30 cellular contexts compared by ENCODE assay signal in genomic region chr13:75645141-75645540, GRCh38.
"Had no signal": no experiment of that assay in that cellular context is flagged by ENCODE, and none has a peak within 500 bp of the region (broad histone marks: within the 10 kb centered on the region; RNA-seq: fewer than 3 reads in every experiment).

No MANE protein-coding gene starts in this region.

- H3K27ac ChIP-seq: brain microvascular endothelial cell, cardiac muscle cell, KMS-11 had no signal

- H3K9me3 Mint-ChIP-seq: activated CD4-positive, alpha-beta T cell treated with anti-CD3 and anti-CD28 coated beads, Interleukin-2, amount 10 ng/mL, durations not matched to agents 24 days and 14 days; activated naive CD4-positive, alpha-beta T cell treated with anti-CD3 and anti-CD28 coated beads, Interleukin-2, amount 50 U/mL, for 72 hours; activated naive CD8-positive, alpha-beta T cell treated with anti-CD3 and anti-CD28 coated beads, Interleukin-2, amount 50 U/mL, for 24 hours; activated T-cell treated with anti-CD3 and anti-CD28 coated beads, Interleukin-2, amount 50 U/mL, for 24 hours; activated T-helper 1 cell treated with anti-CD3 and anti-CD28 coated beads, Interleukin-12 subunit alpha, Interleukin-12 subunit beta, Interleukin-2, Interleukin-4 antibody, amounts not matched to agents 30 ng/mL and 10 ng/mL and 1 ng/mL, durations not matched to agents 14 hours and 24 hours and 36 hours; WTC11 had no signal

- H3K27me3 ChIP-seq: brain microvascular endothelial cell had no signal

- H3K4me3 ChIP-seq: cardiac muscle cell had no signal

- H3K9ac ChIP-seq: KMS-11 had no signal

- DNase-seq: activated CD4-positive, alpha-beta T cell treated with anti-CD3 and anti-CD28 coated beads, Interleukin-2, amount 10 ng/mL, durations not matched to agents 24 days and 14 days; activated CD4-positive, alpha-beta T cell treated with anti-CD3 and anti-CD28 coated beads, Interleukin-2, amount 50 U/mL, for 48 hours; activated CD4-positive, CD25-positive, alpha-beta regulatory T cell treated with anti-CD3 and anti-CD28 coated beads, Interleukin-2, amount 50 U/mL, for 72 hours; activated CD8-positive, alpha-beta memory T cell treated with anti-CD3 and anti-CD28 coated beads, Interleukin-2, amount 10 ng/mL, durations not matched to agents 7 days and 5 days; activated effector memory CD4-positive, alpha-beta T cell treated with Interleukin-2 at 50 U/mL for 16 hours; activated naive CD4-positive, alpha-beta T cell; activated naive CD8-positive, alpha-beta T cell treated with anti-CD3 and anti-CD28 coated beads, Interleukin-2, amount 50 U/mL, for 24 hours; activated T-cell treated with anti-CD3 and anti-CD28 coated beads, Interleukin-2, amount 50 U/mL, for 24 hours; amygdala; brain microvascular endothelial cell; NCI-H1092; NCI-H1417; NCI-H1694; NCI-H2029; NCI-H2107; NCI-H2171 treated with DMSO at 0.1 percent for 48 hours; NCI-H510A treated with DMSO at 0.1 percent for 48 hours; NCI-H69; NK-92 treated with Interleukin-12 subunit alpha and Interleukin-12 subunit beta, amount 100 ng/mL, for 24 hours; OCI-M1; RPMI8226; T-helper 17 cell; T-helper 9 cell had no signal

- H3K36me3 ChIP-seq: cardiac muscle cell had no signal

- H3K27me3 Mint-ChIP-seq: activated CD4-positive, alpha-beta T cell treated with anti-CD3 and anti-CD28 coated beads, Interleukin-2, amount 10 ng/mL, durations not matched to agents 24 days and 14 days; activated naive CD8-positive, alpha-beta T cell treated with anti-CD3 and anti-CD28 coated beads, Interleukin-2, amount 50 U/mL, for 24 hours; activated T-cell treated with anti-CD3 and anti-CD28 coated beads, Interleukin-2, amount 50 U/mL, for 24 hours had no signal

- H3K36me3 Mint-ChIP-seq: WTC11 had no signal

- ATAC-seq: activated CD8-positive, alpha-beta memory T cell treated with anti-CD3 and anti-CD28 coated beads, Interleukin-2, amount 10 ng/mL, durations not matched to agents 7 days and 5 days; activated naive CD4-positive, alpha-beta T cell treated with anti-CD3 and anti-CD28 coated beads, Interleukin-2, amount 50 U/mL, for 72 hours; activated naive CD8-positive, alpha-beta T cell treated with anti-CD3 and anti-CD28 coated beads, Interleukin-2, amount 50 U/mL, for 24 hours; Panc1; Right ventricle myocardium inferior; T-helper 17 cell; WTC11 had no signal

- H3K27ac Mint-ChIP-seq: activated CD4-positive, alpha-beta T cell treated with anti-CD3 and anti-CD28 coated beads, Interleukin-2, amount 10 ng/mL, durations not matched to agents 24 days and 14 days; activated CD8-positive, alpha-beta memory T cell treated with anti-CD3 and anti-CD28 coated beads, Interleukin-2, amount 10 ng/mL, durations not matched to agents 7 days and 5 days; activated naive CD4-positive, alpha-beta T cell treated with anti-CD3 and anti-CD28 coated beads, Interleukin-2, amount 50 U/mL, for 72 hours; activated naive CD8-positive, alpha-beta T cell treated with anti-CD3 and anti-CD28 coated beads, Interleukin-2, amount 50 U/mL, for 24 hours; activated T-cell treated with anti-CD3 and anti-CD28 coated beads, Interleukin-2, amount 50 U/mL, for 24 hours; activated T-helper 1 cell treated with anti-CD3 and anti-CD28 coated beads, Interleukin-12 subunit alpha, Interleukin-12 subunit beta, Interleukin-2, Interleukin-4 antibody, amounts not matched to agents 30 ng/mL and 10 ng/mL and 1 ng/mL, durations not matched to agents 14 hours and 24 hours and 36 hours; T-helper 17 cell; WTC11 had no signal

- H3K4me2 ChIP-seq: KMS-11 had no signal

- H3K4me3 Mint-ChIP-seq: activated CD4-positive, alpha-beta T cell treated with anti-CD3 and anti-CD28 coated beads, Interleukin-2, amount 10 ng/mL, durations not matched to agents 24 days and 14 days; activated CD8-positive, alpha-beta memory T cell treated with anti-CD3 and anti-CD28 coated beads, Interleukin-2, amount 10 ng/mL, durations not matched to agents 7 days and 5 days; activated naive CD8-positive, alpha-beta T cell treated with anti-CD3 and anti-CD28 coated beads, Interleukin-2, amount 50 U/mL, for 24 hours; activated T-cell treated with anti-CD3 and anti-CD28 coated beads, Interleukin-2, amount 50 U/mL, for 24 hours; activated T-helper 1 cell treated with anti-CD3 and anti-CD28 coated beads, Interleukin-12 subunit alpha, Interleukin-12 subunit beta, Interleukin-2, Interleukin-4 antibody, amounts not matched to agents 30 ng/mL and 10 ng/mL and 1 ng/mL, durations not matched to agents 14 hours and 24 hours and 36 hours; T-helper 17 cell; WTC11 had no signal
